Comparison of ENCODE assay signal across 28 cellular contexts in the genomic region with DNA sequence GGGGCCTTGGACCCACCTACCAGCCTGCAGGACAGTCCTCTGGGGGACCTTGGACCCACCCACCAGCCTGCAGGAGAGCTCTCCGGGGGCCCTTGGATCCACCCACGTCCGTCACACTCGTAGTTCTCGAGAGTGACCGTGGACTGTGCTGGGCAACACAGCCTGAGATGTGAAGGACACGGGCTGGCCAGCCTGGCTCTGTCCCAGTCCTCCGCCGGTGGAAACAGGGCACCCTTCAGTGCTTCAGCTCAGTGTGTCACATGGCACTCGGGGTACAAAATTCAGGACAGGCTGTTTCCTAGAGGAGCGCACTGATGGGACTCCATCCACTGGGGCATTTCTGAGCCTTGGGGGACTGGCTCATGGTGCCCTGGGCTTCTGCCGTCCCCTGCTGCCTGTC.
DNase-seq lines count a peak whose midpoint lies in the region; ATAC-seq, FAIRE-seq and TF ChIP-seq lines count a peak whose summit lies in the region.
"Had no signal": no experiment of that assay in that cellular context is flagged by ENCODE, and none has a peak within 500 bp of the region (broad histone marks: within the 10 kb centered on the region; RNA-seq: fewer than 3 reads in every experiment).

No MANE protein-coding gene starts in this region.

- FAIRE-seq in bronchial epithelial cell (lab: Jason Lieb, UNC) = peak; percentile 28
- FAIRE-seq: GM12891, H1, HTR-8/SVneo had no signal

- H3K27ac ChIP-seq in right atrium auricular region = no peak overlapping the region
- H3K27ac ChIP-seq in neutrophil = peak overlapping the region; percentile 49
- H3K27ac ChIP-seq: Peyer's patch had no signal

- H3K9me3 ChIP-seq in right atrium auricular region = peaks cover 0 to 9% of the 10 kb centered on the region in 2 donors
- no peaks in the 10 kb centered on the region for H3K9me3 ChIP-seq in neutrophil
- H3K9me3 ChIP-seq: Peyer's patch had no signal

- no peak overlapping the region for H3K4me3 ChIP-seq in right atrium auricular region
- no peak overlapping the region for H3K4me3 ChIP-seq in bronchial epithelial cell (ENCODE audit: low read depth, low read length)
- no peak overlapping the region for H3K4me3 ChIP-seq in neutrophil (ENCODE audit: low read depth in 1 of 2, low read length in 1 of 2)
- H3K4me3 ChIP-seq: Peyer's patch had no signal

- TF ChIP-seq CTCF in right atrium auricular region (IDR thresholded peaks at IDR 0.05) = no peak
- no peak for TF ChIP-seq CTCF in bronchial epithelial cell (IDR thresholded peaks at IDR 0.05; ENCODE audit: insufficient read depth, low read length, severe bottlenecking)
- no peak for TF ChIP-seq CTCF in neutrophil (IDR thresholded peaks at IDR 0.05)

- DNase-seq in Right ventricle myocardium superior = peak; percentile 41
- no peak for DNase-seq in right atrium auricular region (ENCODE audit: low spot score)
- DNase-seq in bronchial epithelial cell (ENCODE audit: low read depth) = no peak
- DNase-seq in activated CD4-positive, alpha-beta T cell treated with anti-CD3 and anti-CD28 coated beads for 48 hours = no peak
- no peak for DNase-seq in DMS79 (lab: John Stamatoyannopoulos, UW)
- DNase-seq: 8988T; CD4-positive, alpha-beta memory T cell; COR-L47; DMS53; GDM1; HCEC 1CT; KBM-7; MM.1S; NCI-H1092; NCI-H1436; NCI-H187; NCI-H2081 treated with DMSO at 0.1 percent for 48 hours; NCI-H2171; NCI-H226; NCI-H510A; NCI-H69; Peyer's patch; SK-N-SH had no signal

- H3K27me3 ChIP-seq in right atrium auricular region (no peaks in the 10 kb centered on the region), bronchial epithelial cell (ENCODE audit: control insufficient read depth, insufficient read depth, low read length) (no peaks in the 10 kb centered on the region), neutrophil (no peaks in the 10 kb centered on the region)
- H3K27me3 ChIP-seq: Peyer's patch had no signal

- intact Hi-C loops in Right ventricle myocardium superior (cut with DNase I) = no loop called here

- H3K36me3 ChIP-seq in right atrium auricular region (peaks cover 20% of the 10 kb centered on the region), bronchial epithelial cell (ENCODE audit: control insufficient read depth, insufficient read depth, low read length) (no peaks in the 10 kb centered on the region), neutrophil (peaks cover 82% of the 10 kb centered on the region)

- H3K4me1 ChIP-seq in right atrium auricular region (no peaks in the 10 kb centered on the region), neutrophil (ENCODE audit: control insufficient read depth in 1 of 2, insufficient read depth in 1 of 2, low read depth in 1 of 2, low read length in 1 of 2) (peaks cover 12 to 26% of the 10 kb centered on the region in 2 experiments)
- H3K4me1 ChIP-seq: Peyer's patch had no signal

- peak; percentile 46 for ATAC-seq in Right ventricle myocardium superior (ENCODE audit: poor library complexity)
- ATAC-seq in GM18519 (IDR thresholded peaks at IDR 0.05; ENCODE audit: low FRiP score, unreplicated experiment) = no peak
